In the genomic region with DNA sequence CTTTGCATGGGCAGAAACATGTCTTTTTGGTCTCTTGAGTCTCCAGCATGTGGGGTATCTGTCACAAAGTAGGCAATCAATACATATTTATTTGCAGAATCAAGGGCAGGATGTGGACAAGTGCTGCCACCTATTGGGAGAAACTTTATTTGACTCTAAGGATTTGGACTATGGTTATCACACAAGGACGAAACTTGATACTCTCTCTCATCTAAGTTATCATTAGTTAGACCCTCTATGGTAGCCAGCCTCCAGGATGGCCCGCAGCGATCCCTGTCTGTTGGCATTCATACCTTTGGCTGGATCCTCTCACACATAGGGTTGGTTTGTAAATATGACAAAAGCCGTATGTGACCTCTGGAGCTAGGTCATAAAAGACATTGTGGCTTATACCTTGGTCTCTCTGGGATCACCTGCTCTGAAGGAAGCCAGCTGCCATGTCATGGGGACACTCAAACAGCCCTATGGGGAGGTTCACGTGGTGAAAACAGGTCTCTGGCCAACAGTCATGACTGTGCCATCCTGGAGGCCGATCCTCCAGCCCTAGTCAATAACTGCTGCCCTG, we compare ENCODE assay signal across 8 cellular contexts. TPM values are rescaled to one million over a fixed set of nuclear protein-coding genes. Genes with fewer than 3 reads are reported as not detected.
DNase-seq lines count a peak whose midpoint lies in the region; ATAC-seq and TF ChIP-seq lines count a peak whose summit lies in the region.

No MANE protein-coding gene starts in this region.

- H3K79me2 ChIP-seq in OCI-LY7 (ENCODE audit: insufficient read depth, low read depth, low read length) (peaks cover 35% of the 10 kb centered on the region), osteoblast (ENCODE audit: insufficient read depth, low read length) (peaks cover 41% of the 10 kb centered on the region)

- intact Hi-C loops in OCI-LY7 (cut with micrococcal nuclease; ENCODE audit: unreplicated experiment), result loop anchor here (1.0 to 10.0 kb wide), 5 partner anchors 61 to 979 kb away; a partner anchor contains a TSS

- peak overlapping the region; percentile 78; the same call in 1 of the 2 replicates for H2AFZ ChIP-seq in OCI-LY7 (ENCODE audit: low read length)
- peak overlapping the region; percentile 95 for H2AFZ ChIP-seq in osteoblast (ENCODE audit: low read length)

- peaks cover 6% of the 10 kb centered on the region for H3K4me1 ChIP-seq in HUES6 (ENCODE audit: control insufficient read depth, insufficient read depth, low read length)
- H3K4me1 ChIP-seq in OCI-LY7 (ENCODE audit: insufficient read depth, low read length, poor library complexity, severe bottlenecking), result peaks cover 23% of the 10 kb centered on the region
- peaks cover 0 to 38% (median 5%) of the 10 kb centered on the region in 3 donors for H3K4me1 ChIP-seq in gastroesophageal sphincter
- H3K4me1 ChIP-seq in osteoblast (ENCODE audit: insufficient read depth, low read length), result peaks cover 31% of the 10 kb centered on the region

- H3K36me3 ChIP-seq in HUES6 (ENCODE audit: control insufficient read depth, insufficient read depth, low read length), result no peaks in the 10 kb centered on the region
- H3K36me3 ChIP-seq in OCI-LY7 (ENCODE audit: insufficient read depth, low read length), result no peaks in the 10 kb centered on the region
- no peaks in the 10 kb centered on the region for H3K36me3 ChIP-seq in gastroesophageal sphincter
- H3K36me3 ChIP-seq in osteoblast (ENCODE audit: insufficient read depth, low read length), result no peaks in the 10 kb centered on the region

- TF ChIP-seq CTCF in OCI-LY7 (conservative IDR thresholded peaks at IDR 0.05; ENCODE audit: low read length), result peak; percentile 91
- TF ChIP-seq CTCF in gastroesophageal sphincter (IDR thresholded peaks at IDR 0.05), result peak; percentile 21 to 59 (median 34)
- peak; percentile 74 for TF ChIP-seq CTCF in osteoblast (IDR thresholded peaks at IDR 0.05; ENCODE audit: extremely low read depth, low read depth, low read length)

- peak overlapping the region; percentile 75 for H3K9ac ChIP-seq in HUES6 (ENCODE audit: low read length)

- H4K20me1 ChIP-seq in OCI-LY7 (ENCODE audit: insufficient read depth, low read length) (peaks cover 24% of the 10 kb centered on the region), osteoblast (ENCODE audit: insufficient read depth, low read length) (peaks cover 26% of the 10 kb centered on the region)

- H3K4me3 ChIP-seq in HUES6 (ENCODE audit: low read depth, low read length) (peak overlapping the region; percentile 78), OCI-LY7 (ENCODE audit: low read depth, low read length, poor library complexity, severe bottlenecking) (peak overlapping the region; percentile 93), gastroesophageal sphincter (peak overlapping the region in 1 of 2 donors; percentile 90), osteoblast (ENCODE audit: insufficient read depth, low read length) (peak overlapping the region; percentile 87)

- POLR2A ChIA-PET in OCI-LY7 (lab: Charles Lee), result interaction anchor here (0.5 to 0.6 kb wide), 5 partner anchors 109 to 1433 kb away, joined by 3 to 5 read pairs (median 4); no protein-coding TSS in a partner anchor

- H3K9me3 ChIP-seq in HUES6 (ENCODE audit: control insufficient read depth, insufficient read depth, low read depth, low read length) (no peaks in the 10 kb centered on the region), OCI-LY7 (ENCODE audit: low read length) (no peaks in the 10 kb centered on the region), gastroesophageal sphincter (no peaks in the 10 kb centered on the region), osteoblast (ENCODE audit: low read depth, low read length) (no peaks in the 10 kb centered on the region)

- 20 to 42% methylated on average over 1 to 5 of the region's 6 CpGs for WGBS in gastroesophageal sphincter (ENCODE audit: low coverage in 1 of 2), 2 donors

- peak overlapping the region; percentile 98 for H3K4me2 ChIP-seq in OCI-LY7 (ENCODE audit: low read length)
- peak overlapping the region; percentile 98 for H3K4me2 ChIP-seq in osteoblast (ENCODE audit: insufficient read depth, low read length)

- H3K27me3 ChIP-seq in HUES6 (ENCODE audit: control insufficient read depth, insufficient read depth, low read length) (peaks cover 2% of the 10 kb centered on the region; the same call in 1 of the 2 replicates), gastroesophageal sphincter (no peaks in the 10 kb centered on the region), osteoblast (ENCODE audit: insufficient read depth, low read length) (no peaks in the 10 kb centered on the region)

- ATAC-seq in gastroesophageal sphincter (no peak), GM18870 (IDR thresholded peaks at IDR 0.05; ENCODE audit: unreplicated experiment) (no peak)

- no TSS peak for BruUV-seq in OCI-LY7 (replicated peaks; lab: Mats Ljungman, UMichigan)

- H3K27ac ChIP-seq in HUES6 (ENCODE audit: low read depth, low read length), result no peak overlapping the region
- H3K27ac ChIP-seq in OCI-LY7 (ENCODE audit: low read depth, low read length, poor library complexity, severe bottlenecking), result peak overlapping the region; percentile 65
- H3K27ac ChIP-seq in gastroesophageal sphincter, result peak overlapping the region in 3 of 4 donors; percentile 98 to 99 (median 98)
- peak overlapping the region; percentile 76 for H3K27ac ChIP-seq in osteoblast (ENCODE audit: low read depth, low read length)

- H3K9me2 ChIP-seq in OCI-LY7 (ENCODE audit: insufficient read depth, low read length), result no peaks in the 10 kb centered on the region

- DNase-seq in DMS 273 (lab: John Stamatoyannopoulos, UW; ENCODE audit: unreplicated experiment) (peak; percentile 71), OCI-LY7 (ENCODE audit: low spot score) (peak; percentile 69), osteoblast (ENCODE audit: insufficient read length, low spot score, missing footprints) (peak; percentile 78)
- DNase-seq in activated naive CD4-positive, alpha-beta T cell treated with Interleukin-2 at 50 U/mL for 16 hours, result peak; percentile 25
- no peak for DNase-seq in activated CD4-positive, CD25-positive, alpha-beta regulatory T cell treated with anti-CD3 and anti-CD28 coated beads, Interleukin-2, amount 50 U/mL, for 72 hours

- TF ChIP-seq EP300 in gastroesophageal sphincter (IDR thresholded peaks at IDR 0.05), result no peak

- CTCF ChIA-PET in OCI-LY7 (lab: Charles Lee; ENCODE audit: unreplicated experiment), result no interaction called here

- no peak for TF ChIP-seq POLR2A in gastroesophageal sphincter (IDR thresholded peaks at IDR 0.05)

RNA-seq across cellular contexts. Expression of a gene that starts 1.1 kb away (rescaled TPM):
- 62.1 and 73.8 TPM in 2 replicates for total RNA-seq in OCI-LY7 (2014; rRNA removed; shearing (Covaris generic))
- total RNA-seq in OCI-LY7 (2022), result 81.9 and 91.1 TPM in 2 replicates
- total RNA-seq in gastroesophageal sphincter, result 10 to 100 TPM; 73.4 to 95.1 (median 87.3) TPM
- 72.2 and 80.0 TPM in 2 replicates for total RNA-seq in osteoblast

RNA-seq across cellular contexts. Expression of a gene that starts 9.2 kb away (rescaled TPM):
- not detected in 2 replicates for total RNA-seq in OCI-LY7 (2014; rRNA removed; shearing (Covaris generic))
- total RNA-seq in OCI-LY7 (2022) (not detected in 2 replicates), gastroesophageal sphincter (not detected), osteoblast (not detected in 2 replicates)

Comparison
In these comparisons a context has a peak if more than half of its experiments do, and no peak if none do; other contexts are left out.
1. CTCF ChIP-seq: peak in every context shown above with its lines; median percentile 91 in OCI-LY7; 74 in osteoblast; 34 in gastroesophageal sphincter.